1 cellular context compared by ENCODE assay signal in the genomic region with DNA sequence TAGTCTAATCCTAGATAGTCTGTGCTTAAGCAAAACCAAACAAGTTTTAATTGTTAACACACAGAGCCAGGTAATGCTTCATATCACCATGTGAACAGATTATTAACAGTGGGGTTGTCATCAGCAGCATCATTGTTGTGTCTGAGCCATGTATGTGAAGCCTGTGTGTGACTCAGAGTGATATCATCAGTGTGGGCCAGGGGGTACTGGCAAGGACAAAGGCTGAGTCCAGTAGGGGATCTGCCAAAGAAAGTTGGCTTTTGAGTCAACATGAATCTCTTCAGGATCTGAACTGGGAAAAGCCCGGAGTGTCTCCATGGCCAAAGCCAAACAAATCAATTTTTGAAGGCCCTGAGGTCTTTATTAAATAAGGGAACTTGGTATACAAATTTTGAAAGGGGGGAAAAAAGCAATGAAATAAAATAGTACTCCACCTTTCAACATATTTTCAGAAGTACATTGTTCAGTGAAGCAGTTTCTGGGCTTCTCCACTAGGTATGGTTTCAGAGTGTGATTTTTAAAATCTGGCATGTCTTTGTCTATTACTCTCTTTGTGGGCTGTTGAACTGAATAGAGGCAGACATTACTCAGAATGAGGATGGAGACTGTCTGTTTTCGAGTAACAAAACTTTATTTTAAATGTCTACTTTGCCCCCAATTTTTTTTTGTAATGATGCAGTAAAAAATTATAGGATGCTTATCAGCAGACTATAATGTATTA.
A peak's percentile ranks its signal among the peaks of the same experiment; 100 is the strongest.
TF ChIP-seq lines count a peak whose summit lies in the region.

No MANE protein-coding gene starts in this region.

TF ChIP-seq in endothelial cell of umbilical vein, 7 proteins besides CTCF, POLR2A, EP300 and RAD21 (continued from another document):
- TF ChIP-seq FOS (IDR thresholded peaks at IDR 0.05; ENCODE audit: borderline replicate concordance, insufficient read depth, low read length) (peak; percentile 96), GATA2 (IDR thresholded peaks at IDR 0.05; ENCODE audit: insufficient read depth, insufficient read length, low read depth, low read length) (peak; percentile 70), EZH2 (IDR thresholded peaks at IDR 0.05; ENCODE audit: borderline replicate concordance, low read depth, low read length, severe bottlenecking) (no peak), MYC (IDR thresholded peaks at IDR 0.05; ENCODE audit: low read depth, low read length) (no peak), MAX (IDR thresholded peaks at IDR 0.05; ENCODE audit: insufficient read depth, insufficient read length) (no peak)
TF ChIP-seq in endothelial cell of umbilical vein: peak in this region for 4.
